8 cellular contexts compared by ENCODE assay signal in genomic region chr12:49367381-49368239, GRCh38. TPM values are rescaled to one million over a fixed set of nuclear protein-coding genes. Genes with fewer than 3 reads are reported as not detected.
DNase-seq lines count a peak whose midpoint lies in the region; ATAC-seq and TF ChIP-seq lines count a peak whose summit lies in the region.

TSS of gene SPATS2 (plus strand) at chr12:49367462. CDS start at chr12:49461013, 93,551 bp downstream.

- TF ChIP-seq POLR2A in upper lobe of left lung (IDR thresholded peaks at IDR 0.05), result peak in 2 of 4 donors; percentile 43 to 54

- H3K27me3 ChIP-seq in duodenal mucosa (ENCODE audit: control insufficient read depth in 1 of 2, insufficient read depth in 2 of 2, low read length in 2 of 2), result no peaks in the 10 kb centered on the region
- H3K27me3 ChIP-seq in upper lobe of left lung, result no peaks in the 10 kb centered on the region

- H3K4me3 ChIP-seq in AG09309 (ENCODE audit: control insufficient read depth, low read depth, low read length), result peak within 1 kb of the TSS; percentile 94
- H3K4me3 ChIP-seq in duodenal mucosa (ENCODE audit: low read depth in 1 of 2, low read length in 2 of 2), result peak within 1 kb of the TSS; percentile 86 to 93
- peak within 1 kb of the TSS; percentile 70 for H3K4me3 ChIP-seq in mesodermal cell (ENCODE audit: extremely low read depth, insufficient read depth, low read length, poor library complexity, severe bottlenecking)
- H3K4me3 ChIP-seq in upper lobe of left lung, result peak within 1 kb of the TSS; percentile 44 to 94 (median 87)

- H3K9me3 ChIP-seq in duodenal mucosa (ENCODE audit: control insufficient read depth in 1 of 2, low read length in 2 of 2) (no peaks in the 10 kb centered on the region), mesodermal cell (ENCODE audit: control insufficient read depth, low read length) (no peaks in the 10 kb centered on the region), upper lobe of left lung (no peaks in the 10 kb centered on the region)

- H3K36me3 ChIP-seq in duodenal mucosa (ENCODE audit: control insufficient read depth in 1 of 2, insufficient read depth in 2 of 2, low read length in 2 of 2) (no peaks in the 10 kb centered on the region), mesodermal cell (ENCODE audit: control insufficient read depth, insufficient read depth, low read length) (peaks cover 13% of the 10 kb centered on the region), upper lobe of left lung (no peaks in the 10 kb centered on the region)

- H3K4me1 ChIP-seq in duodenal mucosa (ENCODE audit: control insufficient read depth in 1 of 2, insufficient read depth in 2 of 2, low read length in 2 of 2) (peaks cover 3 to 22% of the 10 kb centered on the region in 2 donors), mesodermal cell (ENCODE audit: control insufficient read depth, insufficient read depth, low read length, poor library complexity, severe bottlenecking) (no peaks in the 10 kb centered on the region), upper lobe of left lung (peaks cover 16 to 29% (median 17%) of the 10 kb centered on the region in 4 donors)

- TF ChIP-seq EP300 in upper lobe of left lung (IDR thresholded peaks at IDR 0.05), result no peak

- no peak for DNase-seq in AG09309 (ENCODE audit: low read depth)
- DNase-seq in upper lobe of left lung, result peak; percentile 95 to 99
- no peak for DNase-seq in NOMO-1 treated with DMSO at 0.1 percent for 48 hours (lab: John Stamatoyannopoulos, UW; ENCODE audit: unreplicated experiment)

- H3K9ac ChIP-seq in duodenal mucosa (ENCODE audit: low read depth in 1 of 2, low read length in 2 of 2), result peak within 1 kb of the TSS; percentile 78 to 81

- H3K27ac ChIP-seq in duodenal mucosa (ENCODE audit: low read depth, low read length) (peak within 1 kb of the TSS; percentile 76), mesodermal cell (ENCODE audit: low read depth, low read length, severe bottlenecking) (peak within 1 kb of the TSS; percentile 98), upper lobe of left lung (peak within 1 kb of the TSS; percentile 93 to 96 (median 94))

- 0% methylated on average over 20 to 23 of the region's 52 CpGs for WGBS in mesodermal cell (ENCODE audit: insufficient coverage in 2 of 2), 2 experiments
- WGBS in upper lobe of left lung, 2 donors, result 2 to 3% methylated on average over 22 to 44 of the region's 52 CpGs

- ATAC-seq in GM18873 (IDR thresholded peaks at IDR 0.05; ENCODE audit: low FRiP score, unreplicated experiment) (peak; percentile 1), upper lobe of left lung (ENCODE audit: low FRiP score in 2 of 2) (peak in 1 of 2 donors; percentile 15)
- ATAC-seq in activated CD4-positive, CD25-positive, alpha-beta regulatory T cell treated with anti-CD3 and anti-CD28 coated beads, Interleukin-2, amount 50 U/mL, for 24 hours, result no peak

- TF ChIP-seq CTCF in AG09309 (IDR thresholded peaks at IDR 0.05; ENCODE audit: control insufficient read depth, insufficient read depth, low read depth, low read length, missing control alignments) (no peak), upper lobe of left lung (IDR thresholded peaks at IDR 0.05) (no peak)

TF ChIP-seq in PFSK-1, 5 proteins besides CTCF, POLR2A, EP300 and RAD21:
- TF ChIP-seq SIN3A (IDR thresholded peaks at IDR 0.05; ENCODE audit: borderline replicate concordance, insufficient read depth, low read length), result 0 out of 2 replicates have a peak, but pooled peaks have one; percentile 32
- no peak; the same call in 1 of the 2 replicates for TF ChIP-seq POLR2AphosphoS5 (IDR thresholded peaks at IDR 0.05; ENCODE audit: low read depth, low read length)

RNA-seq across cellular contexts. Expression of gene SPATS2, which starts in this region (rescaled TPM):
- 21.9 TPM for polyA plus RNA-seq in PFSK-1 (2012; ENCODE audit: insufficient read length, low read depth)
- 40.7 TPM for polyA plus RNA-seq in mesodermal cell (2013, experiment 1 of 2)
- 43.5 TPM for polyA plus RNA-seq in mesodermal cell (2013, experiment 2 of 2)
- 10 to 100 TPM in 5 of 6 donors, 1 to 10 TPM in 1; 6.2 to 33.5 (median 14.4) TPM for total RNA-seq in upper lobe of left lung

Comparison
In these comparisons a context has a peak if more than half of its experiments do, and no peak if none do; other contexts are left out.
1. DNase-seq: peak in upper lobe of left lung (2 of 2); none in AG09309 (single experiment) and NOMO-1 treated with DMSO at 0.1 percent for 48 hours (single experiment).
2. Peak in every context shown above with its lines, with median percentiles within 50 percentile points of each other: H3K4me3 ChIP-seq and H3K27ac ChIP-seq.